In genomic region chr10:126736737-126737136, GRCh38 we compare ENCODE assay signal across 25 cellular contexts.
DNase-seq lines count a peak whose midpoint lies in the region; ATAC-seq and TF ChIP-seq lines count a peak whose summit lies in the region.
"Had no signal": no experiment of that assay in that cellular context is flagged by ENCODE, and none has a peak within 500 bp of the region (broad histone marks: within the 10 kb centered on the region; RNA-seq: fewer than 3 reads in every experiment).

No MANE protein-coding gene starts in this region.

- H3K27ac ChIP-seq in HEK293 (ENCODE audit: extremely low read depth, low read depth, low read length) (no peak overlapping the region), osteoblast (ENCODE audit: low read depth, low read length) (no peak overlapping the region), SK-N-SH (ENCODE audit: low read depth in 2 of 2, low read length in 1 of 2) (no peak overlapping the region)
- H3K27ac ChIP-seq: SJSA1 had no signal

- POLR2A ChIA-PET in HEK293 (lab: Yijun Ruan, JAX), result no interaction called here
- POLR2A ChIA-PET in SK-N-SH (lab: Yijun Ruan, JAX), result no interaction called here

- H3K36me3 ChIP-seq in HEK293 (ENCODE audit: control insufficient read depth in 2 of 2, insufficient read depth in 1 of 2, low read length in 2 of 2) (no peaks in the 10 kb centered on the region), osteoblast (ENCODE audit: insufficient read depth, low read length) (no peaks in the 10 kb centered on the region), SK-N-SH (replicated peaks in 1 of 2; ENCODE audit: control insufficient read depth in 1 of 2, insufficient read depth in 2 of 2, low read length in 1 of 2) (no peaks in the 10 kb centered on the region)
- H3K36me3 ChIP-seq: SJSA1 had no signal

- H3K79me2 ChIP-seq in osteoblast (ENCODE audit: insufficient read depth, low read length), result no peaks in the 10 kb centered on the region
- H3K79me2 ChIP-seq in SK-N-SH (ENCODE audit: insufficient read depth), result no peaks in the 10 kb centered on the region

- ATAC-seq in GM18517 (IDR thresholded peaks at IDR 0.05; ENCODE audit: unreplicated experiment) (no peak), HG03095 (IDR thresholded peaks at IDR 0.05; ENCODE audit: unreplicated experiment) (no peak)
- ATAC-seq: GM12878, HepG2, PC-3 had no signal

- H3K27me3 ChIP-seq in osteoblast (ENCODE audit: insufficient read depth, low read length) (peaks cover 12% of the 10 kb centered on the region), SK-N-SH (ENCODE audit: insufficient read depth) (no peaks in the 10 kb centered on the region)

- no peaks in the 10 kb centered on the region for H3K9me2 ChIP-seq in SK-N-SH

- H3K4me3 ChIP-seq in HEK293 (ENCODE audit: low read depth, low read length) (no peak overlapping the region), choroid plexus epithelial cell (ENCODE audit: low read depth, low read length) (no peak overlapping the region), osteoblast (ENCODE audit: insufficient read depth, low read length) (no peak overlapping the region), SK-N-SH (ENCODE audit: low read depth in 2 of 2, low read length in 1 of 2) (no peak overlapping the region)
- H3K4me3 ChIP-seq: GM12878, SJSA1 had no signal

- H3F3A ChIP-seq in SK-N-SH (replicated peaks; ENCODE audit: insufficient read depth), result no peaks in the 10 kb centered on the region

- DNase-seq in EH (ENCODE audit: low read depth) (peak; percentile 1), choroid plexus epithelial cell (ENCODE audit: low read depth) (peak; percentile 14), osteoblast (ENCODE audit: insufficient read length, low spot score, missing footprints) (peak; percentile 60), SK-N-SH (no peak), NCI-H748 (lab: John Stamatoyannopoulos, UW; ENCODE audit: unreplicated experiment) (no peak)
- DNase-seq: ACHN, DND-41, GDM1, H9, KG1, NCI-H1048, NCI-H1436, NCI-H1930, NCI-H345, NCI-H524 treated with DMSO at 0.1 percent for 48 hours, PC-3, RPMI8226, SW 1271, T-helper 2 cell had no signal

- H3K9me3 ChIP-seq in HEK293 (ENCODE audit: control insufficient read depth, insufficient read depth, low read depth, low read length) (no peaks in the 10 kb centered on the region), osteoblast (ENCODE audit: low read depth, low read length) (no peaks in the 10 kb centered on the region), SK-N-SH (no peaks in the 10 kb centered on the region)
- H3K9me3 ChIP-seq: SJSA1 had no signal

- H3K9ac ChIP-seq in SK-N-SH, result no peak overlapping the region

- TF ChIP-seq RAD21 in SK-N-SH (IDR thresholded peaks at IDR 0.05; ENCODE audit: low read length), result no peak

- H2AFZ ChIP-seq in osteoblast (ENCODE audit: low read length), result no peak overlapping the region
- H2AFZ ChIP-seq in SK-N-SH (ENCODE audit: low read depth), result no peak overlapping the region

- CTCF ChIA-PET in HEK293 (lab: Yijun Ruan, JAX) (no interaction called here), SK-N-SH (lab: Yijun Ruan, JAX) (interaction anchor here (0.5 kb wide), 1 partner anchor 13 kb away, joined by 3 read pairs; no protein-coding TSS in a partner anchor)

- H4K20me1 ChIP-seq in osteoblast (ENCODE audit: insufficient read depth, low read length), result no peaks in the 10 kb centered on the region
- no peaks in the 10 kb centered on the region for H4K20me1 ChIP-seq in SK-N-SH (ENCODE audit: insufficient read depth)

- H3K4me1 ChIP-seq in HEK293 (ENCODE audit: control insufficient read depth, insufficient read depth, low read length) (no peaks in the 10 kb centered on the region), osteoblast (ENCODE audit: insufficient read depth, low read length) (no peaks in the 10 kb centered on the region), SK-N-SH (ENCODE audit: control insufficient read depth in 1 of 2, insufficient read depth in 2 of 2, low read depth in 1 of 2, low read length in 1 of 2) (no peaks in the 10 kb centered on the region)
- H3K4me1 ChIP-seq: SJSA1 had no signal

- no peak for TF ChIP-seq EP300 in SK-N-SH (IDR thresholded peaks at IDR 0.05; ENCODE audit: borderline replicate concordance in 1 of 2, low read depth in 1 of 2, low read length in 1 of 2)

- no peak for TF ChIP-seq CTCF in HEK293 (tag by site-specific recombination; IDR thresholded peaks at IDR 0.05)
- no peak for TF ChIP-seq CTCF in choroid plexus epithelial cell (conservative IDR thresholded peaks at IDR 0.05; ENCODE audit: low read depth, low read length)
- no peak for TF ChIP-seq CTCF in osteoblast (IDR thresholded peaks at IDR 0.05; ENCODE audit: extremely low read depth, low read depth, low read length)
- TF ChIP-seq CTCF in SK-N-SH (IDR thresholded peaks at IDR 0.05), result no peak

- H3K4me2 ChIP-seq in osteoblast (ENCODE audit: insufficient read depth, low read length), result no peak overlapping the region
- H3K4me2 ChIP-seq in SK-N-SH, result no peak overlapping the region

- WGBS in SK-N-SH (ENCODE audit: low lambda C conversion rate), result 9% methylated on average over 2 of the region's 2 CpGs

TF ChIP-seq in HEK293, 187 proteins besides CTCF, POLR2A, EP300 and RAD21:
- TF ChIP-seq ZNF394 (tag by site-specific recombination; IDR thresholded peaks at IDR 0.05; ENCODE audit: borderline replicate concordance) (peak; percentile 43; the same call in 1 of the 2 replicates), OSR2 (tag by site-specific recombination; IDR thresholded peaks at IDR 0.05) (peak; percentile 37; the same call in 1 of the 2 replicates), ZNF157 (tag by site-specific recombination; IDR thresholded peaks at IDR 0.05) (no peak), PRDM1 (tag by site-specific recombination; IDR thresholded peaks at IDR 0.05) (0 out of 2 replicates have a peak, but pooled peaks have one; percentile 6)

TF ChIP-seq in SK-N-SH, 30 proteins besides CTCF, POLR2A, EP300 and RAD21:
- TF ChIP-seq JUND (IDR thresholded peaks at IDR 0.05), result no peak
- no peak for TF ChIP-seq GABPA (IDR thresholded peaks at IDR 0.05; ENCODE audit: low read depth)
- no peak for TF ChIP-seq EZH2phosphoT487 (IDR thresholded peaks at IDR 0.05; ENCODE audit: borderline replicate concordance, low read depth)
- no peak for TF ChIP-seq PBX3 (IDR thresholded peaks at IDR 0.05)
- TF ChIP-seq USF2 (IDR thresholded peaks at IDR 0.05; ENCODE audit: borderline replicate concordance, low read depth, low read length), result no peak
- TF ChIP-seq REST (IDR thresholded peaks at IDR 0.05; ENCODE audit: low read depth, low read length), result no peak
- TF ChIP-seq YY1 (IDR thresholded peaks at IDR 0.05; ENCODE audit: low read depth), result no peak
- no peak for TF ChIP-seq POLR2AphosphoS5 (IDR thresholded peaks at IDR 0.05; ENCODE audit: low read depth, low read length)

Comparison
In these comparisons a context has a peak if more than half of its experiments do, and no peak if none do; other contexts are left out.
1. DNase-seq: peak in EH (single experiment), choroid plexus epithelial cell (single experiment) and osteoblast (single experiment); none in SK-N-SH (single experiment) and NCI-H748 (single experiment).